17 cellular contexts compared by ENCODE assay signal in genomic region chr6:75755704-75756103, GRCh38. TPM values are rescaled to one million over a fixed set of nuclear protein-coding genes. Genes with fewer than 3 reads are reported as not detected.
DNase-seq lines count a peak whose midpoint lies in the region; ATAC-seq and TF ChIP-seq lines count a peak whose summit lies in the region.
"Had no signal": no experiment of that assay in that cellular context is flagged by ENCODE, and none has a peak within 500 bp of the region (broad histone marks: within the 10 kb centered on the region; RNA-seq: fewer than 3 reads in every experiment).

No MANE protein-coding gene starts in this region.

- intact Hi-C loops in head of caudate nucleus (cut with DNase I): no loop called here
- intact Hi-C loops in left ventricle myocardium inferior (cut with micrococcal nuclease): no loop called here

- H3K79me2 ChIP-seq in GM23338 (replicated peaks; ENCODE audit: insufficient read depth): peaks cover 5% of the 10 kb centered on the region; the same call in 1 of the 2 replicates

- H3K27ac ChIP-seq in GM23338 (ENCODE audit: low read depth) (peak overlapping the region; percentile 33; the same call in 1 of the 2 replicates), left ventricle myocardium inferior (replicated peaks) (no peak overlapping the region)
- H3K27ac ChIP-seq: SJSA1 had no signal

- ATAC-seq in GM23338 (no peak), HG02884 (IDR thresholded peaks at IDR 0.05; ENCODE audit: unreplicated experiment) (no peak)
- ATAC-seq: PC-3 had no signal

- DNase-seq in GM23338 (ENCODE audit: low spot score) (no peak), NOMO-1 treated with DMSO at 0.1 percent for 48 hours (lab: John Stamatoyannopoulos, UW; ENCODE audit: unreplicated experiment) (peak; percentile 60), fibroblast of mammary gland (ENCODE audit: low read depth) (peak; percentile 34), renal cortical epithelial cell (ENCODE audit: low read depth) (peak; percentile 55), head of caudate nucleus (no peak), left ventricle myocardium inferior (no peak)
- DNase-seq: ACHN, Caco-2, HCEC 1CT, KG1, NCI-H187, NCI-H69, PC-3, SW 1271 had no signal

- peaks cover 2% of the 10 kb centered on the region for H3K27me3 Mint-ChIP-seq in GM23338 (ENCODE audit: insufficient read depth, low read depth, poor library complexity)

- no peaks in the 10 kb centered on the region for H3F3A ChIP-seq in GM23338 (replicated peaks; ENCODE audit: low read depth)

- no peaks in the 10 kb centered on the region for H3K27me3 ChIP-seq in GM23338 (ENCODE audit: insufficient read depth)
- no peaks in the 10 kb centered on the region for H3K27me3 ChIP-seq in left ventricle myocardium inferior (ENCODE audit: low read depth)
- H3K27me3 ChIP-seq: SJSA1 had no signal

- H3K27ac Mint-ChIP-seq in GM23338: no peak overlapping the region
- H3K27ac Mint-ChIP-seq: CD14-positive monocyte had no signal

- TF ChIP-seq CTCF in GM23338 (conservative IDR thresholded peaks at IDR 0.05; ENCODE audit: low read depth in 2 of 2) (no peak), fibroblast of mammary gland (conservative IDR thresholded peaks at IDR 0.05; ENCODE audit: control insufficient read depth, insufficient read depth, low read depth, low read length) (no peak), left ventricle myocardium inferior (IDR thresholded peaks at IDR 0.05; ENCODE audit: borderline replicate concordance) (no peak)

- H3K4me3 Mint-ChIP-seq in GM23338: no peak overlapping the region

- no peaks in the 10 kb centered on the region for H3K9me3 Mint-ChIP-seq in GM23338

- H3K9me3 ChIP-seq in left ventricle myocardium inferior (replicated peaks): no peaks in the 10 kb centered on the region
- H3K9me3 ChIP-seq: Caco-2, SJSA1 had no signal

- H2AFZ ChIP-seq in GM23338: no peak overlapping the region

- no peaks in the 10 kb centered on the region for H3K9me2 ChIP-seq in GM23338 (ENCODE audit: insufficient read depth)

- H3K4me2 ChIP-seq in GM23338: no peak overlapping the region

- H3K36me3 Mint-ChIP-seq in GM23338 (ENCODE audit: low read depth): no peaks in the 10 kb centered on the region
- H3K36me3 Mint-ChIP-seq: CD14-positive monocyte had no signal

- no peak overlapping the region for H3K4me3 ChIP-seq in GM23338
- H3K4me3 ChIP-seq in fibroblast of mammary gland (ENCODE audit: control insufficient read depth, low read depth, low read length): no peak overlapping the region
- H3K4me3 ChIP-seq in left ventricle myocardium inferior: no peak overlapping the region
- H3K4me3 ChIP-seq: SJSA1 had no signal

- H4K20me1 ChIP-seq in GM23338 (replicated peaks; ENCODE audit: insufficient read depth): no peaks in the 10 kb centered on the region; the same call in 1 of the 2 replicates

- peaks cover 6% of the 10 kb centered on the region; the same call in 1 of the 2 replicates for H3K4me1 ChIP-seq in GM23338 (ENCODE audit: insufficient read depth)
- peaks cover 29% of the 10 kb centered on the region for H3K4me1 ChIP-seq in left ventricle myocardium inferior

- H3K36me3 ChIP-seq in GM23338 (ENCODE audit: insufficient read depth) (no peaks in the 10 kb centered on the region), left ventricle myocardium inferior (no peaks in the 10 kb centered on the region)
- H3K36me3 ChIP-seq: SJSA1 had no signal

- H3K4me1 Mint-ChIP-seq in GM23338: peaks cover 6% of the 10 kb centered on the region; the same call in 2 of the 3 replicates
- H3K4me1 Mint-ChIP-seq: CD14-positive monocyte had no signal

TF ChIP-seq in GM23338, 12 proteins besides CTCF, POLR2A, EP300 and RAD21:
- TF ChIP-seq EZH2 (IDR thresholded peaks at IDR 0.05; ENCODE audit: low read depth, unreplicated experiment) (no peak), POLR2AphosphoS5 (IDR thresholded peaks at IDR 0.05; ENCODE audit: low read depth) (no peak), EZH2phosphoT487 (IDR thresholded peaks at IDR 0.05; ENCODE audit: unreplicated experiment) (no peak), NANOG (IDR thresholded peaks at IDR 0.05; ENCODE audit: borderline replicate concordance) (no peak)
- TF ChIP-seq, protein P1, sequence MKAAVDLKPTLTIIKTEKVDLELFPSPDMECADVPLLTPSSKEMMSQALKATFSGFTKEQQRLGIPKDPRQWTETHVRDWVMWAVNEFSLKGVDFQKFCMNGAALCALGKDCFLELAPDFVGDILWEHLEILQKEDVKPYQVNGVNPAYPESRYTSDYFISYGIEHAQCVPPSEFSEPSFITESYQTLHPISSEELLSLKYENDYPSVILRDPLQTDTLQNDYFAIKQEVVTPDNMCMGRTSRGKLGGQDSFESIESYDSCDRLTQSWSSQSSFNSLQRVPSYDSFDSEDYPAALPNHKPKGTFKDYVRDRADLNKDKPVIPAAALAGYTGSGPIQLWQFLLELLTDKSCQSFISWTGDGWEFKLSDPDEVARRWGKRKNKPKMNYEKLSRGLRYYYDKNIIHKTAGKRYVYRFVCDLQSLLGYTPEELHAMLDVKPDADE (IDR thresholded peaks at IDR 0.05): no peak

RNA-seq across cellular contexts. Expression of gene MYO6, which starts 6.7 kb away (rescaled TPM):
- total RNA-seq in GM23338 (2014; rRNA removed; shearing (Covaris generic)): 21.8 and 21.9 TPM in 2 replicates
- polyA plus RNA-seq in GM23338 (2016; fragmentation: Nextera tagmentation; extraction: Ambion mirVana): 19.2 and 33.0 TPM in 2 replicates
- total RNA-seq in renal cortical epithelial cell (53.3 and 116 TPM in 2 replicates), left ventricle myocardium inferior (5.0 TPM)
- polyA plus RNA-seq: CD14-positive monocyte had no signal

Comparison
In these comparisons a context has a peak if more than half of its experiments do, and no peak if none do; other contexts are left out.
1. DNase-seq: peak in NOMO-1 treated with DMSO at 0.1 percent for 48 hours (single experiment), fibroblast of mammary gland (single experiment) and renal cortical epithelial cell (single experiment); none in GM23338 (single experiment), head of caudate nucleus (0 of 42) and left ventricle myocardium inferior (single experiment).